9 cellular contexts compared by ENCODE assay signal in the genomic region with DNA sequence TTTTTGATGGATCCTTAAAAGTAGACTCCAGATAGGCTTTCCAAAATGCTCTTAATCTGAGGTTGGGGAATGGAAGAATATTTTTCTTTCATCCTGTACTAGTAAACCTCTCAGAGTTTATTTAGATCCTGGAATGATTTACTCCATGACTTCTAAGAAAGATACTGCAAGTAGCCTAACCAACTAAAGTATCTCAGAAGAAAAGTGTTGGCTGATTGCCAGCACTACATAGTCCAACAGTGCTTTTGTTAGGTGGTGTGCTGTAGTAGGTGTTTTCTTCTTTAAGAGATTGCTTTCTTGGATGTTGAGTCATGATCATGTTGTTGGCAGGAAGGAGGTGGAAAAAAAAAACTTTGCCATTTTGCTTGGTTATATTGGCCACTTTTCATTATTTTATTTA.
A peak's percentile ranks its signal among the peaks of the same experiment; 100 is the strongest.
DNase-seq lines count a peak whose midpoint lies in the region; ATAC-seq and TF ChIP-seq lines count a peak whose summit lies in the region.
"Had no signal": no experiment of that assay in that cellular context is flagged by ENCODE, and none has a peak within 500 bp of the region (broad histone marks: within the 10 kb centered on the region; RNA-seq: fewer than 3 reads in every experiment).

No MANE protein-coding gene starts in this region.

- DNase-seq in AG10803 (ENCODE audit: low read depth) (peak; percentile 42), astrocyte of the spinal cord (ENCODE audit: low read depth, low spot score) (peak; percentile 80), left lung (no peak), ovary (no peak), activated T-cell treated with anti-CD3 and anti-CD28 coated beads for 4 hours (no peak), dedifferentiated amniotic fluid mesenchymal stem cell (ENCODE audit: extremely low spot score) (no peak)
- DNase-seq: NCI-H1048 had no signal

- H3K36me3 ChIP-seq in HUES64 (ENCODE audit: insufficient read depth, low read length) (no peaks in the 10 kb centered on the region), left lung (no peaks in the 10 kb centered on the region), ovary (no peaks in the 10 kb centered on the region)

- H3K9me3 ChIP-seq in HUES64 (ENCODE audit: insufficient read depth, low read depth, low read length) (no peaks in the 10 kb centered on the region), left lung (no peaks in the 10 kb centered on the region), ovary (no peaks in the 10 kb centered on the region)

- H3K27ac ChIP-seq in HUES64 (ENCODE audit: low read depth, low read length), result 0 out of 2 replicates have a peak overlapping the region, but pooled peaks have one; percentile 3
- peak overlapping the region in 1 of 2 donors; percentile 53 for H3K27ac ChIP-seq in left lung
- no peak overlapping the region for H3K27ac ChIP-seq in ovary

- TF ChIP-seq CTCF in AG10803 (conservative IDR thresholded peaks at IDR 0.05; ENCODE audit: low read length), result no peak
- no peak for TF ChIP-seq CTCF in astrocyte of the spinal cord (IDR thresholded peaks at IDR 0.05; ENCODE audit: low read depth, low read length)
- TF ChIP-seq CTCF in left lung (IDR thresholded peaks at IDR 0.05), result no peak
- TF ChIP-seq CTCF in ovary (IDR thresholded peaks at IDR 0.05), result no peak

- H3K4me1 ChIP-seq in HUES64 (ENCODE audit: insufficient read depth, low read length), result peaks cover 44% of the 10 kb centered on the region
- H3K4me1 ChIP-seq in left lung, result peaks cover 19 to 36% of the 10 kb centered on the region in 2 donors
- peaks cover 8% of the 10 kb centered on the region for H3K4me1 ChIP-seq in ovary (ENCODE audit: insufficient read depth)

- H3K9ac ChIP-seq in HUES64 (ENCODE audit: low read depth, low read length), result no peak overlapping the region

- H3K27me3 ChIP-seq in HUES64 (ENCODE audit: insufficient read depth, low read length) (no peaks in the 10 kb centered on the region), left lung (no peaks in the 10 kb centered on the region), ovary (no peaks in the 10 kb centered on the region)

- in situ Hi-C loops in astrocyte of the spinal cord (cut with HindIII; ENCODE audit: low sequenced_read_pairs), result no loop called here

- peak; percentile 54 for ATAC-seq in left lung
- ATAC-seq in GM18870 (IDR thresholded peaks at IDR 0.05; ENCODE audit: unreplicated experiment), result no peak

- H3K4me3 ChIP-seq in AG10803 (ENCODE audit: low read length) (no peak overlapping the region), HUES64 (ENCODE audit: low read length) (no peak overlapping the region), astrocyte of the spinal cord (ENCODE audit: low read depth, low read length) (no peak overlapping the region), left lung (no peak overlapping the region), ovary (no peak overlapping the region)

- TF ChIP-seq POLR2A in ovary (IDR thresholded peaks at IDR 0.05), result no peak

- intact Hi-C loops in left lung (cut with DNase I), result no loop called here
- intact Hi-C loops in ovary (cut with DNase I), result no loop called here

- TF ChIP-seq EP300 in ovary (IDR thresholded peaks at IDR 0.05), result no peak

Comparison
In these comparisons a context has a peak if more than half of its experiments do, and no peak if none do; other contexts are left out.
1. DNase-seq: peak in AG10803 (single experiment) and astrocyte of the spinal cord (single experiment); none in left lung (0 of 2), ovary (0 of 5), activated T-cell treated with anti-CD3 and anti-CD28 coated beads for 4 hours (single experiment) and dedifferentiated amniotic fluid mesenchymal stem cell (single experiment).